ENCODE assay signal across 9 cellular contexts in genomic region chr15:64851503-64851840, GRCh38. TPM values are rescaled to one million over a fixed set of nuclear protein-coding genes. Genes with fewer than 3 reads are reported as not detected.
DNase-seq lines count a peak whose midpoint lies in the region; ATAC-seq and TF ChIP-seq lines count a peak whose summit lies in the region.
"Had no signal": no experiment of that assay in that cellular context is flagged by ENCODE, and none has a peak within 500 bp of the region (broad histone marks: within the 10 kb centered on the region; RNA-seq: fewer than 3 reads in every experiment).

No MANE protein-coding gene starts in this region.

- H3K4me1 ChIP-seq in rectal smooth muscle tissue (ENCODE audit: control insufficient read depth, insufficient read depth, low read length): peaks cover 33% of the 10 kb centered on the region

- TF ChIP-seq CTCF in glutamatergic neuron (IDR thresholded peaks at IDR 0.05; ENCODE audit: partially characterized antibody, unreplicated experiment): no peak

- H3K27me3 Mint-ChIP-seq in T-helper 17 cell (no peaks in the 10 kb centered on the region), glutamatergic neuron (ENCODE audit: unreplicated experiment) (peaks cover 2% of the 10 kb centered on the region)

- intact Hi-C loops in Right ventricle myocardium superior (cut with DNase I): no loop called here

- H3K27me3 ChIP-seq in rectal smooth muscle tissue (ENCODE audit: control insufficient read depth, insufficient read depth, low read length): no peaks in the 10 kb centered on the region
- H3K27me3 ChIP-seq: ovary had no signal

- H3K27ac Mint-ChIP-seq in T-helper 17 cell (peak overlapping the region; percentile 73), glutamatergic neuron (ENCODE audit: unreplicated experiment) (no peak overlapping the region)

- H3K4me3 Mint-ChIP-seq in T-helper 17 cell (no peak overlapping the region), glutamatergic neuron (ENCODE audit: unreplicated experiment) (no peak overlapping the region)

- no peak for ATAC-seq in T-helper 17 cell
- ATAC-seq in Right ventricle myocardium superior (ENCODE audit: poor library complexity): peak; percentile 57
- ATAC-seq in GM21723 (IDR thresholded peaks at IDR 0.05; ENCODE audit: unreplicated experiment): no peak
- ATAC-seq in HG03378 (IDR thresholded peaks at IDR 0.05; ENCODE audit: unreplicated experiment): no peak

- H3K36me3 ChIP-seq in rectal smooth muscle tissue (ENCODE audit: control insufficient read depth, insufficient read depth, low read length): peaks cover 12% of the 10 kb centered on the region
- H3K36me3 ChIP-seq: ovary had no signal

- no peak overlapping the region for H3K9ac ChIP-seq in rectal smooth muscle tissue (ENCODE audit: low read length)

- H3K27ac ChIP-seq in rectal smooth muscle tissue (ENCODE audit: low read depth, low read length): peak overlapping the region; percentile 67
- H3K27ac ChIP-seq: ovary had no signal

- peak; percentile 93 for DNase-seq in EL
- no peak for DNase-seq in T-helper 17 cell
- DNase-seq in Right ventricle myocardium superior: no peak
- DNase-seq in HT-29 (ENCODE audit: low spot score): no peak
- no peak for DNase-seq in glutamatergic neuron

- H3K4me3 ChIP-seq in rectal smooth muscle tissue (ENCODE audit: low read length): no peak overlapping the region
- H3K4me3 ChIP-seq: ovary had no signal

- no peaks in the 10 kb centered on the region for H3K9me3 ChIP-seq in T-helper 17 cell (ENCODE audit: control insufficient read depth, low read length, poor library complexity, severe bottlenecking)
- H3K9me3 ChIP-seq: ovary had no signal

- H3K9me3 Mint-ChIP-seq in glutamatergic neuron (ENCODE audit: unreplicated experiment): peaks cover 4% of the 10 kb centered on the region

- H3K4me1 Mint-ChIP-seq in T-helper 17 cell (peaks cover 53% of the 10 kb centered on the region), glutamatergic neuron (ENCODE audit: low read depth, unreplicated experiment) (peaks cover 16% of the 10 kb centered on the region)

- peaks cover 9% of the 10 kb centered on the region for H3K36me3 Mint-ChIP-seq in T-helper 17 cell (ENCODE audit: low read depth)
- no peaks in the 10 kb centered on the region for H3K36me3 Mint-ChIP-seq in glutamatergic neuron (ENCODE audit: unreplicated experiment)

RNA-seq across cellular contexts. Expression of gene PLEKHO2, which starts 9.8 kb away (rescaled TPM):
- total RNA-seq in T-helper 17 cell (10 to 100 TPM; 16.3 to 18.2 TPM), Right ventricle myocardium superior (9.1 TPM), glutamatergic neuron (ENCODE audit: unreplicated experiment) (18.0 TPM)
- total RNA-seq in HT-29 (2014; rRNA removed; shearing (Covaris generic)): 6.4 and 8.1 TPM in 2 replicates

RNA-seq across cellular contexts. Expression of gene PIF1, which starts 26.0 kb away (rescaled TPM):
- total RNA-seq in T-helper 17 cell (under 1 TPM; 0.44 to 0.45 TPM), Right ventricle myocardium superior (0.35 TPM), glutamatergic neuron (ENCODE audit: unreplicated experiment) (8.6 TPM)
- 66.2 and 77.4 TPM in 2 replicates for total RNA-seq in HT-29 (2014; rRNA removed; shearing (Covaris generic))
